1 cellular context compared by ENCODE assay signal in genomic region chr19:54463531-54464043, GRCh38.
A peak's percentile ranks its signal among the peaks of the same experiment; 100 is the strongest.
TF ChIP-seq lines count a peak whose summit lies in the region.

Gene LENG9, minus strand, starts transcription at chr19:54463778. Its CDS starts 252 bp downstream, at chr19:54463526.

TF ChIP-seq in HepG2, 621 proteins besides CTCF, POLR2A, EP300 and RAD21 (continued from another document and continues in another):
- TF ChIP-seq HNF4G (IDR thresholded peaks at IDR 0.05; ENCODE audit: borderline replicate concordance, low read depth, low read length) = no peak
- TF ChIP-seq HNF4G (CRISPR knock-in tag; IDR thresholded peaks at IDR 0.05; ENCODE audit: borderline replicate concordance, low read depth) = no peak
- TF ChIP-seq ZNF619 (CRISPR knock-in tag; IDR thresholded peaks at IDR 0.05) = no peak
- TF ChIP-seq SKI (IDR thresholded peaks at IDR 0.05; ENCODE audit: partially characterized antibody) = peak; percentile 14
- no peak for TF ChIP-seq PLRG1 (conservative IDR thresholded peaks at IDR 0.05)
- TF ChIP-seq WIZ (CRISPR knock-in tag; IDR thresholded peaks at IDR 0.05) = 0 out of 2 replicates have a peak, but pooled peaks have one; percentile 18
- no peak for TF ChIP-seq ZNF564 (CRISPR knock-in tag; IDR thresholded peaks at IDR 0.05)
- TF ChIP-seq, protein P1, sequence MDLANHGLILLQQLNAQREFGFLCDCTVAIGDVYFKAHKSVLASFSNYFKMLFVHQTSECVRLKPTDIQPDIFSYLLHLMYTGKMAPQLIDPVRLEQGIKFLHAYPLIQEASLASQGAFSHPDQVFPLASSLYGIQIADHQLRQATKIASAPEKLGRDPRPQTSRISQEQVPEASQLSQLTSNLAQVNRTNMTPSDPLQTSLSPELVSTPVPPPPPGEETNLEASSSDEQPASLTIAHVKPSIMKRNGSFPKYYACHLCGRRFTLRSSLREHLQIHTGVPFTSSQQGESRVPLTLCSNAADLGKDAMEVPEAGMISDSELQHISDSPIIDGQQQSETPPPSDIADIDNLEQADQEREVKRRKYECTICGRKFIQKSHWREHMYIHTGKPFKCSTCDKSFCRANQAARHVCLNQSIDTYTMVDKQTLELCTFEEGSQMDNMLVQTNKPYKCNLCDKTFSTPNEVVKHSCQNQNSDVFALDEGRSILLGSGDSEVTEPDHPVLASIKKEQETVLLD (CRISPR knock-in tag; IDR thresholded peaks at IDR 0.05; ENCODE audit: low read depth) = peak; percentile 53; the same call in 1 of the 2 replicates
- no peak for TF ChIP-seq NFYC (CRISPR knock-in tag; IDR thresholded peaks at IDR 0.05)
- TF ChIP-seq ZNF652 (CRISPR knock-in tag; IDR thresholded peaks at IDR 0.05; ENCODE audit: borderline replicate concordance, low read depth) = no peak
- 0 out of 2 replicates have a peak, but pooled peaks have one; percentile 52 for TF ChIP-seq ZFP36L2 (CRISPR knock-in tag; IDR thresholded peaks at IDR 0.05)
- TF ChIP-seq RXRB (CRISPR knock-in tag; IDR thresholded peaks at IDR 0.05; ENCODE audit: borderline replicate concordance) = peak; percentile 46
- no peak for TF ChIP-seq EED (CRISPR knock-in tag; IDR thresholded peaks at IDR 0.05)
- no peak for TF ChIP-seq ZFP1 (CRISPR knock-in tag; IDR thresholded peaks at IDR 0.05)
- no peak for TF ChIP-seq CC2D1A (CRISPR knock-in tag; IDR thresholded peaks at IDR 0.05)
- TF ChIP-seq ZNF30 (CRISPR knock-in tag; IDR thresholded peaks at IDR 0.05) = no peak
- TF ChIP-seq IRF2 (CRISPR knock-in tag; IDR thresholded peaks at IDR 0.05) = no peak
- no peak for TF ChIP-seq SMYD3 (CRISPR knock-in tag; IDR thresholded peaks at IDR 0.05)
- 0 out of 2 replicates have a peak, but pooled peaks have one; percentile 61 for TF ChIP-seq ZNF879 (CRISPR knock-in tag; IDR thresholded peaks at IDR 0.05)
- TF ChIP-seq FOXA1 (IDR thresholded peaks at IDR 0.05) = no peak
- TF ChIP-seq FOXA1 (CRISPR knock-in tag; IDR thresholded peaks at IDR 0.05) = 0 out of 2 replicates have a peak, but pooled peaks have one; percentile 23
- peak; percentile 60; the same call in 1 of the 2 replicates for TF ChIP-seq ZFP37 (CRISPR knock-in tag; IDR thresholded peaks at IDR 0.05; ENCODE audit: borderline replicate concordance)
- no peak for TF ChIP-seq THAP8 (CRISPR knock-in tag; IDR thresholded peaks at IDR 0.05; ENCODE audit: borderline replicate concordance)
- no peak for TF ChIP-seq HOXA7 (CRISPR knock-in tag; IDR thresholded peaks at IDR 0.05)
- no peak for TF ChIP-seq ZNF678 (CRISPR knock-in tag; IDR thresholded peaks at IDR 0.05)
- TF ChIP-seq RAD51 (IDR thresholded peaks at IDR 0.05; ENCODE audit: borderline replicate concordance) = no peak
- TF ChIP-seq ZNF580 (CRISPR knock-in tag; IDR thresholded peaks at IDR 0.05; ENCODE audit: borderline replicate concordance, low read depth) = 0 out of 2 replicates have a peak, but pooled peaks have one; percentile 59
- TF ChIP-seq JUNB (CRISPR knock-in tag; IDR thresholded peaks at IDR 0.05; ENCODE audit: borderline replicate concordance) = no peak
- TF ChIP-seq, protein P2, sequence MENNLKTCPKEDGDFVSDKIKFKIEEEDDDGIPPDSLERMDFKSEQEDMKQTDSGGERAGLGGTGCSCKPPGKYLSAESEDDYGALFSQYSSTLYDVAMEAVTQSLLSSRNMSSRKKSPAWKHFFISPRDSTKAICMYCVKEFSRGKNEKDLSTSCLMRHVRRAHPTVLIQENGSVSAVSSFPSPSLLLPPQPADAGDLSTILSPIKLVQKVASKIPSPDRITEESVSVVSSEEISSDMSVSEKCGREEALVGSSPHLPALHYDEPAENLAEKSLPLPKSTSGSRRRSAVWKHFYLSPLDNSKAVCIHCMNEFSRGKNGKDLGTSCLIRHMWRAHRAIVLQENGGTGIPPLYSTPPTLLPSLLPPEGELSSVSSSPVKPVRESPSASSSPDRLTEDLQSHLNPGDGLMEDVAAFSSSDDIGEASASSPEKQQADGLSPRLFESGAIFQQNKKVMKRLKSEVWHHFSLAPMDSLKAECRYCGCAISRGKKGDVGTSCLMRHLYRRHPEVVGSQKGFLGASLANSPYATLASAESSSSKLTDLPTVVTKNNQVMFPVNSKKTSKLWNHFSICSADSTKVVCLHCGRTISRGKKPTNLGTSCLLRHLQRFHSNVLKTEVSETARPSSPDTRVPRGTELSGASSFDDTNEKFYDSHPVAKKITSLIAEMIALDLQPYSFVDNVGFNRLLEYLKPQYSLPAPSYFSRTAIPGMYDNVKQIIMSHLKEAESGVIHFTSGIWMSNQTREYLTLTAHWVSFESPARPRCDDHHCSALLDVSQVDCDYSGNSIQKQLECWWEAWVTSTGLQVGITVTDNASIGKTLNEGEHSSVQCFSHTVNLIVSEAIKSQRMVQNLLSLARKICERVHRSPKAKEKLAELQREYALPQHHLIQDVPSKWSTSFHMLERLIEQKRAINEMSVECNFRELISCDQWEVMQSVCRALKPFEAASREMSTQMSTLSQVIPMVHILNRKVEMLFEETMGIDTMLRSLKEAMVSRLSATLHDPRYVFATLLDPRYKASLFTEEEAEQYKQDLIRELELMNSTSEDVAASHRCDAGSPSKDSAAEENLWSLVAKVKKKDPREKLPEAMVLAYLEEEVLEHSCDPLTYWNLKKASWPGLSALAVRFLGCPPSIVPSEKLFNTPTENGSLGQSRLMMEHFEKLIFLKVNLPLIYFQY (CRISPR knock-in tag; IDR thresholded peaks at IDR 0.05; ENCODE audit: borderline replicate concordance) = no peak
- peak; percentile 74 for TF ChIP-seq PBX2 (CRISPR knock-in tag; IDR thresholded peaks at IDR 0.05)
- no peak for TF ChIP-seq NFKBIZ (CRISPR knock-in tag; IDR thresholded peaks at IDR 0.05)
- TF ChIP-seq ZNF225 (CRISPR knock-in tag; IDR thresholded peaks at IDR 0.05) = no peak
- TF ChIP-seq, protein P3, sequence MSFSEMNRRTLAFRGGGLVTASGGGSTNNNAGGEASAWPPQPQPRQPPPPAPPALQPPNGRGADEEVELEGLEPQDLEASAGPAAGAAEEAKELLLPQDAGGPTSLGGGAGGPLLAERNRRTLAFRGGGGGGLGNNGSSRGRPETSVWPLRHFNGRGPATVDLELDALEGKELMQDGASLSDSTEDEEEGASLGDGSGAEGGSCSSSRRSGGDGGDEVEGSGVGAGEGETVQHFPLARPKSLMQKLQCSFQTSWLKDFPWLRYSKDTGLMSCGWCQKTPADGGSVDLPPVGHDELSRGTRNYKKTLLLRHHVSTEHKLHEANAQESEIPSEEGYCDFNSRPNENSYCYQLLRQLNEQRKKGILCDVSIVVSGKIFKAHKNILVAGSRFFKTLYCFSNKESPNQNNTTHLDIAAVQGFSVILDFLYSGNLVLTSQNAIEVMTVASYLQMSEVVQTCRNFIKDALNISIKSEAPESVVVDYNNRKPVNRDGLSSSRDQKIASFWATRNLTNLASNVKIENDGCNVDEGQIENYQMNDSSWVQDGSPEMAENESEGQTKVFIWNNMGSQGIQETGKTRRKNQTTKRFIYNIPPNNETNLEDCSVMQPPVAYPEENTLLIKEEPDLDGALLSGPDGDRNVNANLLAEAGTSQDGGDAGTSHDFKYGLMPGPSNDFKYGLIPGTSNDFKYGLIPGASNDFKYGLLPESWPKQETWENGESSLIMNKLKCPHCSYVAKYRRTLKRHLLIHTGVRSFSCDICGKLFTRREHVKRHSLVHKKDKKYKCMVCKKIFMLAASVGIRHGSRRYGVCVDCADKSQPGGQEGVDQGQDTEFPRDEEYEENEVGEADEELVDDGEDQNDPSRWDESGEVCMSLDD (CRISPR knock-in tag; IDR thresholded peaks at IDR 0.05; ENCODE audit: borderline replicate concordance) = no peak
- no peak for TF ChIP-seq FOXP1 (IDR thresholded peaks at IDR 0.05)
- TF ChIP-seq FOXP1 (CRISPR knock-in tag; IDR thresholded peaks at IDR 0.05) = 0 out of 2 replicates have a peak, but pooled peaks have one; percentile 0
- TF ChIP-seq, protein P4, sequence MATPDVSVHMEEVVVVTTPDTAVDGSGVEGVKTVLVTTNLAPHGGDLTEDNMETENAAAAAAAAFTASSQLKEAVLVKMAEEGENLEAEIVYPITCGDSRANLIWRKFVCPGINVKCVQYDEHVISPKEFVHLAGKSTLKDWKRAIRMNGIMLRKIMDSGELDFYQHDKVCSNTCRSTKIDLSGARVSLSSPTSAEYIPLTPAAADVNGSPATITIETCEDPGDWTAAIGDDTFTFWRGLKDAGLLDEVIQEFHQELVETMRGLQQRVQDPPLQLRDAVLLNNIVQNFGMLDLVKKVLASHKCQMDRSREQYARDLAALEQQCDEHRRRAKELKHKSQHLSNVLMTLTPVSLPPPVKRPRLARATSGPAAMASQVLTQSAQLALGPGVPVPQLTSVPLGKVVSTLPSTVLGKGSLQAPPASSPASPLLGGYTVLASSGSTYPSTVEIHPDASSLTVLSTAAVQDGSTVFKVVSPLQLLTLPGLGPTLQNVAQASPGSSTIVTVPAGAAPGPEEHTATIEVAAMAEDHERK (CRISPR knock-in tag; IDR thresholded peaks at IDR 0.05; ENCODE audit: low read depth) = no peak; the same call in 1 of the 2 replicates
- TF ChIP-seq ZNF674 (CRISPR knock-in tag; IDR thresholded peaks at IDR 0.05; ENCODE audit: low read depth) = peak; percentile 49; the same call in 1 of the 2 replicates
- TF ChIP-seq SOX6 (IDR thresholded peaks at IDR 0.05) = no peak
- no peak for TF ChIP-seq SOX6 (CRISPR knock-in tag; IDR thresholded peaks at IDR 0.05)
- peak; percentile 72 for TF ChIP-seq ZNF18 (CRISPR knock-in tag; IDR thresholded peaks at IDR 0.05; ENCODE audit: insufficient replicate concordance)
- TF ChIP-seq ZNF230 (CRISPR knock-in tag; IDR thresholded peaks at IDR 0.05) = no peak
- no peak for TF ChIP-seq MIER3 (CRISPR knock-in tag; IDR thresholded peaks at IDR 0.05; ENCODE audit: borderline replicate concordance)
- no peak for TF ChIP-seq RFX3 (CRISPR knock-in tag; IDR thresholded peaks at IDR 0.05)
- no peak; the same call in 1 of the 2 replicates for TF ChIP-seq MZF1 (CRISPR knock-in tag; IDR thresholded peaks at IDR 0.05; ENCODE audit: borderline replicate concordance)
- TF ChIP-seq, protein P5, sequence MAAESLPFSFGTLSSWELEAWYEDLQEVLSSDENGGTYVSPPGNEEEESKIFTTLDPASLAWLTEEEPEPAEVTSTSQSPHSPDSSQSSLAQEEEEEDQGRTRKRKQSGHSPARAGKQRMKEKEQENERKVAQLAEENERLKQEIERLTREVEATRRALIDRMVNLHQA (CRISPR knock-in tag; IDR thresholded peaks at IDR 0.05) = no peak
- TF ChIP-seq CREM (IDR thresholded peaks at IDR 0.05) = peak; percentile 5
- no peak for TF ChIP-seq CREM (CRISPR knock-in tag; IDR thresholded peaks at IDR 0.05)
- TF ChIP-seq, protein P6, sequence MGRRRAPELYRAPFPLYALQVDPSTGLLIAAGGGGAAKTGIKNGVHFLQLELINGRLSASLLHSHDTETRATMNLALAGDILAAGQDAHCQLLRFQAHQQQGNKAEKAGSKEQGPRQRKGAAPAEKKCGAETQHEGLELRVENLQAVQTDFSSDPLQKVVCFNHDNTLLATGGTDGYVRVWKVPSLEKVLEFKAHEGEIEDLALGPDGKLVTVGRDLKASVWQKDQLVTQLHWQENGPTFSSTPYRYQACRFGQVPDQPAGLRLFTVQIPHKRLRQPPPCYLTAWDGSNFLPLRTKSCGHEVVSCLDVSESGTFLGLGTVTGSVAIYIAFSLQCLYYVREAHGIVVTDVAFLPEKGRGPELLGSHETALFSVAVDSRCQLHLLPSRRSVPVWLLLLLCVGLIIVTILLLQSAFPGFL (CRISPR knock-in tag; IDR thresholded peaks at IDR 0.05) = no peak
- TF ChIP-seq SP4 (CRISPR knock-in tag; IDR thresholded peaks at IDR 0.05) = no peak; the same call in 1 of the 2 replicates
- 0 out of 2 replicates have a peak, but pooled peaks have one; percentile 22 for TF ChIP-seq BCL6 (CRISPR knock-in tag; IDR thresholded peaks at IDR 0.05)
- TF ChIP-seq, protein P7, sequence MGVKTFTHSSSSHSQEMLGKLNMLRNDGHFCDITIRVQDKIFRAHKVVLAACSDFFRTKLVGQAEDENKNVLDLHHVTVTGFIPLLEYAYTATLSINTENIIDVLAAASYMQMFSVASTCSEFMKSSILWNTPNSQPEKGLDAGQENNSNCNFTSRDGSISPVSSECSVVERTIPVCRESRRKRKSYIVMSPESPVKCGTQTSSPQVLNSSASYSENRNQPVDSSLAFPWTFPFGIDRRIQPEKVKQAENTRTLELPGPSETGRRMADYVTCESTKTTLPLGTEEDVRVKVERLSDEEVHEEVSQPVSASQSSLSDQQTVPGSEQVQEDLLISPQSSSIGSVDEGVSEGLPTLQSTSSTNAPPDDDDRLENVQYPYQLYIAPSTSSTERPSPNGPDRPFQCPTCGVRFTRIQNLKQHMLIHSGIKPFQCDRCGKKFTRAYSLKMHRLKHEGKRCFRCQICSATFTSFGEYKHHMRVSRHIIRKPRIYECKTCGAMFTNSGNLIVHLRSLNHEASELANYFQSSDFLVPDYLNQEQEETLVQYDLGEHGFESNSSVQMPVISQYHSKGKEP (CRISPR knock-in tag; IDR thresholded peaks at IDR 0.05) = no peak
